Comparison of ENCODE assay signal across 8 cellular contexts in the genomic region with DNA sequence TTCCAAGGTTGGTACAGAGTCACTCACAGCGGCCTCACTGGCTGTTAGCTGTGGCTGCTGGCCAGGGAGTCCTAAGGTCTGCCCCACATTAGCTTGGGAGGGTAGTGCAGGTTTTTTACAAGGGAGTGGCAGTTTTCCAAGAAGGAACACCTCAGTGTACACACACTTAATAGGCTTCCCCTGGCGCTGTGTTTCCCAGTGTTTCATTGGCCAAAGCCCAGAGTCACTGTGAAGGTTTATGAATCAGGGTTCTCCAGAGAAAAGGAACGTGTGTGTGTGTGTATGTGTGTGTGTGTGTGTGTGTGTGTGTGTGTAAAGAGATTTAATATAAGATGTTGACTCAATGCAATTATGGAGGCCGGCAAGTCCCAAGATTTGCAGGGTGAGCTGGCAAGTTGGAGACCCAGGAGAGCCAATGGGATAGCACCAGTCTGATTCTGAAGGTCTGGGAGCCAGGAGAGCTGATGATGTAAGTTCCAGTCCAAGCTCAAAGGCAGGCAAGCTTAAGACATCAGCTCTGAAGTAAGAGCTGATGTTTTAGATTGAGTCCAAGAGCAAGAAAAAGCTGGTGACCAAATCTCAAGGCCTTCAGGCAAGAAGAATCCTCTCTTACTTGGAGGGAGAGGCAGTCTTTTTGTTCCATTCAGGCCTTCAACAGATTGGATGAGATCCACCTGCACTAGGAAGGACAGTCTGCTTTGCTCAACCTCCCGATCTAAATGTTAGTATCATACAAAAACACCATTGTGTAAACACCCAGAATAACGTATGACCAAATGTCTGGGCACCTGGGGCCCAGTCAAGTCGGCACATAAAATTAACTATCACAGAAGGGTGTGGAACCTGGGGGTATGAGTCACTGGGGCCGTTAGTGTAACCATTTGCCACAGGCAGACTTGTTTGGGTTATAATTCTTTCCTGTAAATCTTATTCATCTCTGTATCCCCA.
DNase-seq lines count a peak whose midpoint lies in the region; ATAC-seq lines count a peak whose summit lies in the region.

No MANE protein-coding gene starts in this region.

- no peak for ATAC-seq in GM19351 (IDR thresholded peaks at IDR 0.05; ENCODE audit: unreplicated experiment)

- DNase-seq in stimulated activated naive CD4-positive, alpha-beta T cell treated with Interleukin-2 at 50 U/mL for 16 hours (lab: John Stamatoyannopoulos, UW) = peak; percentile 65
- no peak for DNase-seq in stimulated activated naive CD4-positive, alpha-beta T cell (lab: John Stamatoyannopoulos, UW)
- DNase-seq in activated T-cell treated with anti-CD3 and anti-CD28 coated beads for 4 hours (peak; percentile 19), hepatic stellate cell (ENCODE audit: low spot score) (peak; percentile 23), midbrain (lab: John Stamatoyannopoulos, UW) (no peak), GF-D8 (lab: John Stamatoyannopoulos, UW) (no peak)
- DNase-seq in stimulated activated CD8-positive, alpha-beta memory T cell treated with anti-CD3 and anti-CD28 coated beads, Interleukin-4, amount 100 ng/mL, for 24 hours (ENCODE audit: low read depth) = peak; percentile 22

Comparison
In these comparisons a context has a peak if more than half of its experiments do, and no peak if none do; other contexts are left out.
1. DNase-seq: peak in stimulated activated naive CD4-positive, alpha-beta T cell treated with Interleukin-2 at 50 U/mL for 16 hours (single experiment), activated T-cell treated with anti-CD3 and anti-CD28 coated beads for 4 hours (single experiment), hepatic stellate cell (single experiment) and stimulated activated CD8-positive, alpha-beta memory T cell treated with anti-CD3 and anti-CD28 coated beads, Interleukin-4, amount 100 ng/mL, for 24 hours (single experiment); none in stimulated activated naive CD4-positive, alpha-beta T cell (0 of 6), midbrain (single experiment) and GF-D8 (single experiment).